Comparison of ENCODE assay signal across 1 cellular context in genomic region chr4:99949034-99949998, GRCh38.
TF ChIP-seq lines count a peak whose summit lies in the region.

No MANE protein-coding gene starts in this region.

TF ChIP-seq in HepG2, 621 proteins besides CTCF, POLR2A, EP300 and RAD21 (continued from another document and continues in another):
- TF ChIP-seq ZNF674 (CRISPR knock-in tag; IDR thresholded peaks at IDR 0.05; ENCODE audit: low read depth): no peak
- TF ChIP-seq ZNF800 (CRISPR knock-in tag; IDR thresholded peaks at IDR 0.05): no peak
- TF ChIP-seq NFKB2 (CRISPR knock-in tag; IDR thresholded peaks at IDR 0.05; ENCODE audit: borderline replicate concordance): peak; percentile 32; the same call in 1 of the 2 replicates
- no peak for TF ChIP-seq ZSCAN12 (CRISPR knock-in tag; IDR thresholded peaks at IDR 0.05)
- no peak for TF ChIP-seq ZBTB26 (CRISPR knock-in tag; IDR thresholded peaks at IDR 0.05; ENCODE audit: borderline replicate concordance)
- TF ChIP-seq GLI4 (CRISPR knock-in tag; IDR thresholded peaks at IDR 0.05; ENCODE audit: borderline replicate concordance): no peak
- no peak for TF ChIP-seq ZKSCAN8 (CRISPR knock-in tag; IDR thresholded peaks at IDR 0.05; ENCODE audit: borderline replicate concordance)
- TF ChIP-seq NFE2 (CRISPR knock-in tag; IDR thresholded peaks at IDR 0.05): no peak
- TF ChIP-seq PPARG (CRISPR knock-in tag; conservative IDR thresholded peaks at IDR 0.05): no peak
- no peak for TF ChIP-seq BCLAF1 (IDR thresholded peaks at IDR 0.05)
- TF ChIP-seq ONECUT2 (CRISPR knock-in tag; IDR thresholded peaks at IDR 0.05): no peak
- TF ChIP-seq KDM5B (CRISPR knock-in tag; IDR thresholded peaks at IDR 0.05; ENCODE audit: borderline replicate concordance): no peak
- TF ChIP-seq NFIC (IDR thresholded peaks at IDR 0.05; ENCODE audit: low read length): peak; percentile 34; the same call in 1 of the 2 replicates
- TF ChIP-seq ZSCAN5A (CRISPR knock-in tag; IDR thresholded peaks at IDR 0.05; ENCODE audit: borderline replicate concordance): no peak
- TF ChIP-seq ZBTB40 (IDR thresholded peaks at IDR 0.05): no peak
- TF ChIP-seq ZBTB40 (CRISPR knock-in tag; IDR thresholded peaks at IDR 0.05): no peak; the same call in 1 of the 2 replicates
- TF ChIP-seq CREBL2 (CRISPR knock-in tag; IDR thresholded peaks at IDR 0.05; ENCODE audit: borderline replicate concordance): no peak
- no peak for TF ChIP-seq NPAS2 (CRISPR knock-in tag; IDR thresholded peaks at IDR 0.05; ENCODE audit: borderline replicate concordance)
- TF ChIP-seq DPF2 (CRISPR knock-in tag; IDR thresholded peaks at IDR 0.05; ENCODE audit: borderline replicate concordance, low read depth): no peak
- TF ChIP-seq ATF4 (CRISPR knock-in tag; IDR thresholded peaks at IDR 0.05): peak; percentile 41 to 98; a peak in 2 of 4 replicates
- TF ChIP-seq EED (CRISPR knock-in tag; IDR thresholded peaks at IDR 0.05): no peak
- TF ChIP-seq TCF7L2 (IDR thresholded peaks at IDR 0.05; ENCODE audit: low read depth, low read length): no peak
- no peak; the same call in 1 of the 2 replicates for TF ChIP-seq TAF1 (CRISPR knock-in tag; IDR thresholded peaks at IDR 0.05)
- TF ChIP-seq ZNF329 (CRISPR knock-in tag; IDR thresholded peaks at IDR 0.05; ENCODE audit: low read depth): no peak; the same call in 1 of the 2 replicates
- no peak for TF ChIP-seq BRF2 (CRISPR knock-in tag; IDR thresholded peaks at IDR 0.05)
- TF ChIP-seq ZNF761 (CRISPR knock-in tag; conservative IDR thresholded peaks at IDR 0.05): no peak
- no peak for TF ChIP-seq MZF1 (CRISPR knock-in tag; IDR thresholded peaks at IDR 0.05; ENCODE audit: borderline replicate concordance)
- TF ChIP-seq ZNF296 (CRISPR knock-in tag; conservative IDR thresholded peaks at IDR 0.05): no peak
- no peak for TF ChIP-seq ZNF124 (CRISPR knock-in tag; IDR thresholded peaks at IDR 0.05)
- TF ChIP-seq IRF2 (CRISPR knock-in tag; IDR thresholded peaks at IDR 0.05): no peak
- no peak for TF ChIP-seq ZNF503 (CRISPR knock-in tag; IDR thresholded peaks at IDR 0.05)
- no peak for TF ChIP-seq SUZ12 (IDR thresholded peaks at IDR 0.05; ENCODE audit: low read depth, low read length)
- TF ChIP-seq ZNF709 (CRISPR knock-in tag; IDR thresholded peaks at IDR 0.05): no peak
- TF ChIP-seq GATA4 (IDR thresholded peaks at IDR 0.05; ENCODE audit: borderline replicate concordance, low read depth): no peak
- no peak for TF ChIP-seq NCOA1 (CRISPR knock-in tag; IDR thresholded peaks at IDR 0.05)
- TF ChIP-seq TMF1 (CRISPR knock-in tag; IDR thresholded peaks at IDR 0.05; ENCODE audit: low read depth): no peak
- TF ChIP-seq ZNF772 (CRISPR knock-in tag; IDR thresholded peaks at IDR 0.05): peak; percentile 3; the same call in 1 of the 2 replicates
